ENCODE assay signal across 18 cellular contexts in genomic region chr22:22936915-22937656, GRCh38. TPM values are rescaled to one million over a fixed set of nuclear protein-coding genes. Genes with fewer than 3 reads are reported as not detected.
DNase-seq lines count a peak whose midpoint lies in the region; ATAC-seq and TF ChIP-seq lines count a peak whose summit lies in the region.
"Had no signal": no experiment of that assay in that cellular context is flagged by ENCODE, and none has a peak within 500 bp of the region (broad histone marks: within the 10 kb centered on the region; RNA-seq: fewer than 3 reads in every experiment).

No MANE protein-coding gene starts in this region.

- H3K4me2 ChIP-seq in KMS-11: peak overlapping the region; percentile 36; the same call in 1 of the 2 replicates
- H3K4me2 ChIP-seq: GM23338 had no signal

- H3K4me3 ChIP-seq in KMS-11 (IDR thresholded peaks at IDR 0.05; ENCODE audit: insufficient read depth, low read depth, low read length): no peak overlapping the region
- H3K4me3 ChIP-seq: GM23338, SJCRH30 had no signal

- no peaks in the 10 kb centered on the region for H3K27me3 ChIP-seq in KMS-11 (ENCODE audit: insufficient read depth, low read depth)
- H3K27me3 ChIP-seq: SJCRH30 had no signal

- no peak overlapping the region for H3K9ac ChIP-seq in KMS-11

- peak overlapping the region; percentile 47 for H3K27ac Mint-ChIP-seq in T-helper 17 cell
- H3K27ac Mint-ChIP-seq in stimulated activated naive B cell treated with anti-CD40 and anti-IgM and Interleukin-4, amounts not matched to agents 10 μg/mL and 1 μg/mL and 100 μg/mL, for 72 hours: peak overlapping the region; percentile 82
- H3K27ac Mint-ChIP-seq: CD8-positive, alpha-beta T cell; GM23338 had no signal

- H3K9me3 Mint-ChIP-seq in stimulated activated naive B cell treated with anti-CD40 and anti-IgM and Interleukin-4, amounts not matched to agents 10 μg/mL and 1 μg/mL and 100 μg/mL, for 72 hours: no peaks in the 10 kb centered on the region
- H3K9me3 Mint-ChIP-seq: CD8-positive, alpha-beta T cell; GM23338 had no signal

- peaks cover 2% of the 10 kb centered on the region for H3K36me3 Mint-ChIP-seq in T-helper 17 cell (ENCODE audit: low read depth)
- peaks cover 13 to 33% of the 10 kb centered on the region in 2 donors for H3K36me3 Mint-ChIP-seq in stimulated activated naive B cell treated with anti-CD40 and anti-IgM and Interleukin-4, amounts not matched to agents 10 μg/mL and 1 μg/mL and 100 μg/mL, for 72 hours
- H3K36me3 Mint-ChIP-seq: CD8-positive, alpha-beta T cell had no signal

- no peaks in the 10 kb centered on the region for H4K20me1 ChIP-seq in KMS-11 (ENCODE audit: insufficient read depth)

- no peaks in the 10 kb centered on the region for H3K36me3 ChIP-seq in KMS-11 (ENCODE audit: insufficient read depth)
- H3K36me3 ChIP-seq: SJCRH30 had no signal

- H3K4me1 Mint-ChIP-seq in T-helper 17 cell: peaks cover 11% of the 10 kb centered on the region
- peaks cover 77 to 100% of the 10 kb centered on the region in 2 donors for H3K4me1 Mint-ChIP-seq in stimulated activated naive B cell treated with anti-CD40 and anti-IgM and Interleukin-4, amounts not matched to agents 10 μg/mL and 1 μg/mL and 100 μg/mL, for 72 hours

- H3K9me3 ChIP-seq in T-helper 17 cell (ENCODE audit: control insufficient read depth, low read length, poor library complexity, severe bottlenecking): no peaks in the 10 kb centered on the region
- H3K9me3 ChIP-seq: SJCRH30 had no signal

- H3K27ac ChIP-seq in C4-2B (peak overlapping the region; percentile 18; the same call in 1 of the 2 replicates), KMS-11 (no peak overlapping the region)

- no peaks in the 10 kb centered on the region for H3K27me3 Mint-ChIP-seq in T-helper 17 cell
- H3K27me3 Mint-ChIP-seq in stimulated activated naive B cell treated with anti-CD40 and anti-IgM and Interleukin-4, amounts not matched to agents 10 μg/mL and 1 μg/mL and 100 μg/mL, for 72 hours: no peaks in the 10 kb centered on the region

- no peaks in the 10 kb centered on the region for H3K79me2 ChIP-seq in KMS-11 (ENCODE audit: insufficient read depth, low read depth)

- peaks cover 98% of the 10 kb centered on the region for H3K4me1 ChIP-seq in KMS-11 (ENCODE audit: low read depth, poor library complexity, severe bottlenecking)

- ATAC-seq in T-helper 17 cell: no peak
- ATAC-seq in stimulated activated naive B cell treated with anti-CD40 and anti-IgM and Interleukin-4, amounts not matched to agents 10 μg/mL and 1 μg/mL and 100 μg/mL, for 72 hours (replicated peaks): no peak
- no peak for ATAC-seq in omental fat pad (ENCODE audit: low FRiP score)
- ATAC-seq: CD8-positive, alpha-beta T cell; GM23338 had no signal

- no peak overlapping the region for H3K4me3 Mint-ChIP-seq in T-helper 17 cell
- H3K4me3 Mint-ChIP-seq in stimulated activated naive B cell treated with anti-CD40 and anti-IgM and Interleukin-4, amounts not matched to agents 10 μg/mL and 1 μg/mL and 100 μg/mL, for 72 hours: peak overlapping the region in 1 of 2 donors; percentile 5
- H3K4me3 Mint-ChIP-seq: CD8-positive, alpha-beta T cell; GM23338 had no signal

- H2AFZ ChIP-seq in KMS-11 (ENCODE audit: low read depth): no peak overlapping the region
- H2AFZ ChIP-seq: GM23338 had no signal

- TF ChIP-seq CTCF in C4-2B (conservative IDR thresholded peaks at IDR 0.05) (no peak), KMS-11 (conservative IDR thresholded peaks at IDR 0.05; ENCODE audit: low read depth, low read length) (no peak), omental fat pad (IDR thresholded peaks at IDR 0.05) (no peak)

- DNase-seq in T-helper 17 cell (no peak), T-helper 9 cell (no peak), mucosa of gallbladder (ENCODE audit: low spot score) (no peak), omental fat pad (ENCODE audit: low spot score) (no peak)
- DNase-seq in stimulated activated naive B cell treated with anti-CD40 and anti-IgM and Interleukin-4, amounts not matched to agents 10 μg/mL and 1 μg/mL and 100 μg/mL, for 72 hours: no peak
- DNase-seq: AML-193; CD8-positive, alpha-beta T cell; DMS153; NCI-H1092 treated with DMSO at 0.1 percent for 48 hours; NCI-H446; NCI-H774; OCI-M1; RPMI8226; SJCRH30 had no signal

RNA-seq across cellular contexts. Expression of gene IGLL5, which starts 49.5 kb away (rescaled TPM):
- total RNA-seq in T-helper 17 cell (1 to 10 TPM in 1 of 2 donors, not detected in 1; 1.9 TPM), mucosa of gallbladder (1.5 TPM), omental fat pad (1 to 10 TPM; 1.2 to 7.7 (median 1.4) TPM)
- total RNA-seq: GM23338, M059J had no signal
